In the genomic region with DNA sequence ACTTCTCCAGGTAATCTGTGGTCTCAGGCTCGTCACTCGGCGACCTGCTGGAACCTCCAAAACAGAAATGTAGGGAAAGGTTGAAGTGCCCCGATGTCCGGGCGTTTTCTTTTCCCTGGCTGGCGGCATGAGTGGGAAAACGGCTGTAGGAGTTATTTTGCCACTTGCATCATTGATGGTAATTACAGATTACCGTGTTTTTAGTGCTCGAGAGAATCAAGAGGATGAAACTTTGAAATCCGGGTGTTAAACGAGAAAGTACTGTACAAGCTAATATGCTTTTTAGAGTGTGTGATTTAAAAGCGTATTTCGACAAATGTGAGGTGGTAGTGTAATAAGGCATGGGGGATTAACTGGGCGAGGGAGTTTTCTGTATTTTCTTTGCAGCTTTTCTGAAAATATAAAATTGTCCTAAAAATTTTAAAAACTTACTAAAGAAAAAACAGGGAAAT, we compare ENCODE assay signal across 9 cellular contexts. TPM values are rescaled to one million over a fixed set of nuclear protein-coding genes. Genes with fewer than 3 reads are reported as not detected.
A peak's percentile ranks its signal among the peaks of the same experiment; 100 is the strongest.
DNase-seq lines count a peak whose midpoint lies in the region; ATAC-seq, FAIRE-seq and TF ChIP-seq lines count a peak whose summit lies in the region.
"Had no signal": no experiment of that assay in that cellular context is flagged by ENCODE, and none has a peak within 500 bp of the region (broad histone marks: within the 10 kb centered on the region; RNA-seq: fewer than 3 reads in every experiment).

No MANE protein-coding gene starts in this region.

- no peak for TF ChIP-seq EP300 in A549 (IDR thresholded peaks at IDR 0.05)

- FAIRE-seq in A549 (lab: Jason Lieb, UNC) (no peak), bronchial epithelial cell (lab: Jason Lieb, UNC) (no peak)
- FAIRE-seq: GM12891 had no signal

- POLR2A ChIA-PET in A549 (lab: Yijun Ruan, JAX), result no interaction called here

- TF ChIP-seq CTCF in A549 (IDR thresholded peaks at IDR 0.05), result no peak
- TF ChIP-seq CTCF in bronchial epithelial cell (IDR thresholded peaks at IDR 0.05; ENCODE audit: insufficient read depth, low read length, severe bottlenecking), result no peak

- CTCF ChIA-PET in A549 (lab: Yijun Ruan, JAX), result interaction anchor here (1.0 to 1.8 kb wide), 4 partner anchors 9 to 138 kb away, joined by 3 to 8 read pairs (median 6); no protein-coding TSS in a partner anchor

- peak overlapping the region in 1 of 2 experiments; percentile 79; a peak in 3 of 6 replicates for H3K27ac ChIP-seq in A549
- H3K27ac ChIP-seq in HUES6 (ENCODE audit: low read depth, low read length), result no peak overlapping the region
- no peak overlapping the region for H3K27ac ChIP-seq in mucosa of rectum (ENCODE audit: low read depth in 2 of 2, low read length in 2 of 2)

- WGBS in A549 (ENCODE audit: missing lambda C conversion rate), result 63% methylated on average over 12 of the region's 15 CpGs

- no peaks in the 10 kb centered on the region for H3K9me3 ChIP-seq in A549
- H3K9me3 ChIP-seq in HUES6 (ENCODE audit: control insufficient read depth, insufficient read depth, low read depth, low read length), result no peaks in the 10 kb centered on the region
- H3K9me3 ChIP-seq in mucosa of rectum (ENCODE audit: control insufficient read depth in 2 of 2, low read length in 2 of 2), result no peaks in the 10 kb centered on the region

- DNase-seq in A549 (ENCODE audit: low read depth in 1 of 2, low spot score in 1 of 2), result no peak
- DNase-seq in bronchial epithelial cell (ENCODE audit: low read depth), result no peak
- DNase-seq in hypothalamus (lab: John Stamatoyannopoulos, UW), result no peak
- no peak for DNase-seq in stimulated activated CD4-positive, alpha-beta T cell treated with anti-CD3 and anti-CD28 coated beads, Interleukin-1b, Interleukin-23, amount 100 ng/mL, for 48 hours

- peak overlapping the region; percentile 86 for H3K4me2 ChIP-seq in A549

- no peak for ATAC-seq in A549
- ATAC-seq in GM21447 (IDR thresholded peaks at IDR 0.05; ENCODE audit: unreplicated experiment), result no peak
- no peak for ATAC-seq in GM18909 (IDR thresholded peaks at IDR 0.05; ENCODE audit: poor library complexity, unreplicated experiment)

- H3K4me3 ChIP-seq in A549 (peak overlapping the region; percentile 82), HUES6 (ENCODE audit: low read depth, low read length) (peak overlapping the region; percentile 68), bronchial epithelial cell (ENCODE audit: low read depth, low read length) (peak overlapping the region; percentile 74), mucosa of rectum (ENCODE audit: low read length in 2 of 2) (peak overlapping the region; percentile 63 to 66)

- H3K9ac ChIP-seq in HUES6 (ENCODE audit: low read length), result no peak overlapping the region
- peak overlapping the region in 1 of 2 donors; percentile 65 for H3K9ac ChIP-seq in mucosa of rectum (ENCODE audit: low read depth in 1 of 2, low read length in 2 of 2)

- H3K36me3 ChIP-seq in HUES6 (ENCODE audit: control insufficient read depth, insufficient read depth, low read length) (no peaks in the 10 kb centered on the region), bronchial epithelial cell (ENCODE audit: control insufficient read depth, insufficient read depth, low read length) (peaks cover 11% of the 10 kb centered on the region), mucosa of rectum (ENCODE audit: control insufficient read depth in 2 of 2, insufficient read depth in 2 of 2, low read length in 2 of 2) (no peaks in the 10 kb centered on the region)

- TF ChIP-seq RAD21 in A549 (conservative IDR thresholded peaks at IDR 0.05 in 1 of 2, IDR thresholded peaks at IDR 0.05 in 1 of 2), result no peak

- no peak for TF ChIP-seq POLR2A in A549 (IDR thresholded peaks at IDR 0.05; ENCODE audit: low read length)

- H3K4me1 ChIP-seq in A549 (no peaks in the 10 kb centered on the region), HUES6 (ENCODE audit: control insufficient read depth, insufficient read depth, low read length) (0 out of 2 replicates have a peak, but pooled peaks cover 4% of the 10 kb centered on the region), mucosa of rectum (ENCODE audit: control insufficient read depth in 2 of 2, insufficient read depth in 2 of 2, low read length in 2 of 2) (peaks cover 14 to 16% of the 10 kb centered on the region in 2 donors)

- H3K27me3 ChIP-seq in HUES6 (ENCODE audit: control insufficient read depth, insufficient read depth, low read length), result peaks cover 60% of the 10 kb centered on the region
- no peaks in the 10 kb centered on the region for H3K27me3 ChIP-seq in bronchial epithelial cell (ENCODE audit: control insufficient read depth, insufficient read depth, low read length)
- H3K27me3 ChIP-seq in mucosa of rectum (ENCODE audit: control insufficient read depth in 2 of 2, insufficient read depth in 2 of 2, low read length in 2 of 2), result peaks cover 25 to 28% of the 10 kb centered on the region in 2 donors

TF ChIP-seq in A549, 52 proteins besides CTCF, POLR2A, EP300 and RAD21:
- TF ChIP-seq ZSCAN20 (CRISPR knock-in tag; IDR thresholded peaks at IDR 0.05) (no peak), SMC3 (IDR thresholded peaks at IDR 0.05) (no peak), MAZ (IDR thresholded peaks at IDR 0.05; ENCODE audit: borderline replicate concordance, low read depth, low read length) (no peak), RFX5 (IDR thresholded peaks at IDR 0.05) (no peak), KDM1A (IDR thresholded peaks at IDR 0.05; ENCODE audit: low read depth) (no peak), NFE2L2 (conservative IDR thresholded peaks at IDR 0.05; ENCODE audit: low read length) (no peak), NPAS2 (CRISPR knock-in tag; IDR thresholded peaks at IDR 0.05; ENCODE audit: borderline replicate concordance) (no peak), FOSL2 (IDR thresholded peaks at IDR 0.05) (no peak), FOSL2 (CRISPR knock-in tag; IDR thresholded peaks at IDR 0.05) (no peak)
- TF ChIP-seq, protein P1, sequence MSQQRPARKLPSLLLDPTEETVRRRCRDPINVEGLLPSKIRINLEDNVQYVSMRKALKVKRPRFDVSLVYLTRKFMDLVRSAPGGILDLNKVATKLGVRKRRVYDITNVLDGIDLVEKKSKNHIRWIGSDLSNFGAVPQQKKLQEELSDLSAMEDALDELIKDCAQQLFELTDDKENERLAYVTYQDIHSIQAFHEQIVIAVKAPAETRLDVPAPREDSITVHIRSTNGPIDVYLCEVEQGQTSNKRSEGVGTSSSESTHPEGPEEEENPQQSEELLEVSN (IDR thresholded peaks at IDR 0.05; ENCODE audit: borderline replicate concordance, low read depth), result no peak
TF ChIP-seq in A549: peak in this region for 0.

RNA-seq across cellular contexts. Expression of a gene that starts 0.8 kb away (rescaled TPM):
- polyA plus RNA-seq in A549 (2011; rRNA removed), result 1.2 and 1.7 TPM in 2 replicates
- 0.93 and 0.98 TPM in 2 replicates for polyA plus RNA-seq in A549 (2012; cell fraction: cytosol; rRNA removed)
- polyA plus RNA-seq in A549 (2012; cell fraction: nucleus; rRNA removed), result 1.4 and 1.5 TPM in 2 replicates
- polyA plus RNA-seq in A549 (2017; fragmentation: RNase III; extraction: RNeasy Plus Mini Kit Qiagen cat#74134 plus additional on column Dnase treatment), result 0.59 to 0.84 TPM (median 0.68 TPM) in 3 replicates
- polyA minus RNA-seq in A549 (2011; rRNA and poly(A)+ RNA removed), result 0.92 and 3.4 TPM in 2 replicates
- total RNA-seq in bronchial epithelial cell, result 25.5 and 85.5 TPM in 2 replicates
